Comparison of ENCODE assay signal across 34 cellular contexts in the genomic region with DNA sequence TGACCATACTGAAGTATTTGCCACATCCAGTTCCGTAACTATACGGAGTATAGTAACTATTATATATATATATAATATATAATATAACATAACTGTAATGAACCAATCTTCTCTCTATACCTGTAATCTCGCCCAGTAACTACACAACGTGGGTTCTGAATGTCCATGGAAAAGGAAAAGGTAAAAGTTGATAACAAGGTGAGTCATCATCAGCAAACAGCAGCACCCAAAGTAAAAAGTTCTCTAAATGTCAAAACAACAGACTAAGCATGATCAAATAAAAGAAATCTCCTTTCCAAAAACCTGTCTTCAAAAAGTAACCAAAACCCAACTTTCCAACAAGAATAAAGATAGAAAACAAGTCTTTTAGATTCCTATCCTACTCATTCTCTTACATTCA.
"Had no signal": no experiment of that assay in that cellular context is flagged by ENCODE, and none has a peak within 500 bp of the region (broad histone marks: within the 10 kb centered on the region; RNA-seq: fewer than 3 reads in every experiment).

No MANE protein-coding gene starts in this region.

- H3K4me3 Mint-ChIP-seq: activated CD4-positive, alpha-beta memory T cell treated with anti-CD3 and anti-CD28 coated beads for 36 hours; activated CD4-positive, alpha-beta T cell treated with anti-CD3 and anti-CD28 coated beads for 36 hours; activated CD4-positive, alpha-beta T cell treated with anti-CD3 and anti-CD28 coated beads, Interleukin-2, amount 10 ng/mL, durations not matched to agents 24 days and 14 days; activated CD8-positive, alpha-beta memory T cell treated with anti-CD3 and anti-CD28 coated beads, Interleukin-2, amount 10 ng/mL, durations not matched to agents 7 days and 5 days; activated CD8-positive, alpha-beta T cell treated with anti-CD3 and anti-CD28 coated beads, Interleukin-2, amount 10 ng/mL, durations not matched to agents 7 days and 5 days; activated naive CD4-positive, alpha-beta T cell treated with anti-CD3 and anti-CD28 coated beads for 36 hours; activated naive CD4-positive, alpha-beta T cell treated with anti-CD3 and anti-CD28 coated beads, Interleukin-2, amount 50 U/mL, for 24 hours; activated naive CD8-positive, alpha-beta T cell treated with anti-CD3 and anti-CD28 coated beads for 36 hours; activated naive CD8-positive, alpha-beta T cell treated with anti-CD3 and anti-CD28 coated beads, Interleukin-2, amount 50 U/mL, for 24 hours; activated T-helper 1 cell treated with anti-CD3 and anti-CD28 coated beads, Interleukin-12 subunit alpha, Interleukin-12 subunit beta, Interleukin-2, Interleukin-4 antibody, amounts not matched to agents 30 ng/mL and 10 ng/mL and 1 ng/mL, durations not matched to agents 14 hours and 24 hours and 36 hours; central memory CD8-positive, alpha-beta T cell; effector memory CD8-positive, alpha-beta T cell had no signal

- ATAC-seq: activated CD4-positive, alpha-beta T cell treated with anti-CD3 and anti-CD28 coated beads for 36 hours; activated CD8-positive, alpha-beta memory T cell treated with anti-CD3 and anti-CD28 coated beads, Interleukin-2, amount 10 ng/mL, durations not matched to agents 7 days and 5 days; activated CD8-positive, alpha-beta T cell treated with anti-CD3 and anti-CD28 coated beads, Interleukin-2, amount 10 ng/mL, durations not matched to agents 7 days and 5 days; activated naive CD8-positive, alpha-beta T cell treated with anti-CD3 and anti-CD28 coated beads, Interleukin-2, amount 50 U/mL, for 24 hours; body of pancreas; effector memory CD8-positive, alpha-beta T cell; gastroesophageal sphincter; heart right ventricle had no signal

- H3K36me3 ChIP-seq: adrenal gland, cardiac muscle cell, esophagus muscularis mucosa, gastroesophageal sphincter, heart right ventricle had no signal

- FAIRE-seq: colon had no signal

- H3K4me1 Mint-ChIP-seq: activated CD4-positive, alpha-beta T cell treated with anti-CD3 and anti-CD28 coated beads, Interleukin-2, amount 10 ng/mL, durations not matched to agents 24 days and 14 days; activated naive CD4-positive, alpha-beta T cell treated with anti-CD3 and anti-CD28 coated beads, Interleukin-2, amount 50 U/mL, for 24 hours; activated naive CD8-positive, alpha-beta T cell treated with anti-CD3 and anti-CD28 coated beads for 36 hours; central memory CD8-positive, alpha-beta T cell had no signal

- H3K27me3 Mint-ChIP-seq: activated CD4-positive, alpha-beta memory T cell treated with anti-CD3 and anti-CD28 coated beads for 36 hours; activated CD4-positive, alpha-beta T cell treated with anti-CD3 and anti-CD28 coated beads for 36 hours; activated naive CD4-positive, alpha-beta T cell treated with anti-CD3 and anti-CD28 coated beads, Interleukin-2, amount 50 U/mL, for 24 hours; central memory CD8-positive, alpha-beta T cell; effector memory CD8-positive, alpha-beta T cell had no signal

- H3K4me1 ChIP-seq: adrenal gland, body of pancreas, esophagus muscularis mucosa, gastroesophageal sphincter, heart right ventricle had no signal

- H3K27ac Mint-ChIP-seq: activated CD4-positive, alpha-beta memory T cell treated with anti-CD3 and anti-CD28 coated beads for 36 hours; activated CD4-positive, alpha-beta T cell treated with anti-CD3 and anti-CD28 coated beads for 36 hours; activated CD4-positive, alpha-beta T cell treated with anti-CD3 and anti-CD28 coated beads, Interleukin-2, amount 10 ng/mL, durations not matched to agents 24 days and 14 days; activated CD8-positive, alpha-beta memory T cell treated with anti-CD3 and anti-CD28 coated beads, Interleukin-2, amount 10 ng/mL, durations not matched to agents 7 days and 5 days; activated CD8-positive, alpha-beta T cell treated with anti-CD3 and anti-CD28 coated beads, Interleukin-2, amount 10 ng/mL, durations not matched to agents 7 days and 5 days; activated naive CD4-positive, alpha-beta T cell treated with anti-CD3 and anti-CD28 coated beads for 36 hours; activated naive CD4-positive, alpha-beta T cell treated with anti-CD3 and anti-CD28 coated beads, Interleukin-2, amount 50 U/mL, for 24 hours; activated naive CD8-positive, alpha-beta T cell treated with anti-CD3 and anti-CD28 coated beads for 36 hours; activated naive CD8-positive, alpha-beta T cell treated with anti-CD3 and anti-CD28 coated beads, Interleukin-2, amount 50 U/mL, for 24 hours; activated T-helper 1 cell treated with anti-CD3 and anti-CD28 coated beads, Interleukin-12 subunit alpha, Interleukin-12 subunit beta, Interleukin-2, Interleukin-4 antibody, amounts not matched to agents 30 ng/mL and 10 ng/mL and 1 ng/mL, durations not matched to agents 14 hours and 24 hours and 36 hours; activated T-helper 2 cell treated with anti-CD3 and anti-CD28 coated beads, Interferon-gamma antibody, Interleukin-2, Interleukin-4, amounts not matched to agents 10 μg/mL and 5 μg/mL and 100 μg/mL, durations not matched to agents 14 hours and 24 hours and 36 hours; effector memory CD8-positive, alpha-beta T cell had no signal

- DNase-seq: activated CD4-positive, alpha-beta memory T cell treated with anti-CD3 and anti-CD28 coated beads for 36 hours; activated CD4-positive, alpha-beta T cell treated with anti-CD3 and anti-CD28 coated beads for 36 hours; activated CD4-positive, alpha-beta T cell treated with anti-CD3 and anti-CD28 coated beads, Interleukin-2, amount 10 ng/mL, durations not matched to agents 24 days and 14 days; activated CD4-positive, CD25-positive, alpha-beta regulatory T cell; activated CD4-positive, CD25-positive, alpha-beta regulatory T cell treated with anti-CD3 and anti-CD28 coated beads, Interleukin-2, amount 50 U/mL, for 72 hours; activated CD8-positive, alpha-beta memory T cell treated with anti-CD3 and anti-CD28 coated beads, Interleukin-2, amount 10 ng/mL, durations not matched to agents 7 days and 5 days; activated CD8-positive, alpha-beta memory T cell treated with anti-CD3 and anti-CD28 coated beads, Interleukin-2, amount 50 U/mL, for 4 hours; activated CD8-positive, alpha-beta T cell treated with anti-CD3 and anti-CD28 coated beads, Interleukin-2, amount 10 ng/mL, durations not matched to agents 7 days and 5 days; activated effector memory CD4-positive, alpha-beta T cell treated with anti-CD3 and anti-CD28 coated beads, Interleukin-2, amount 50 U/mL, for 16 hours; activated naive CD4-positive, alpha-beta T cell treated with anti-CD3 and anti-CD28 coated beads for 36 hours; activated naive CD8-positive, alpha-beta T cell treated with anti-CD3 and anti-CD28 coated beads for 36 hours; activated naive CD8-positive, alpha-beta T cell treated with anti-CD3 and anti-CD28 coated beads, Interleukin-2, amount 50 U/mL, for 24 hours; activated T-cell treated with anti-CD3 and anti-CD28 coated beads, Interleukin-2, amount 50 U/mL, for 1 hour; activated T-cell treated with anti-CD3 and anti-CD28 coated beads, Interleukin-2, amount 50 U/mL, for 48 hours; adrenal gland; amygdala; aorta; body of pancreas; cortex of kidney; dermis blood vessel endothelial cell; effector CD4-positive, alpha-beta T cell; effector memory CD8-positive, alpha-beta T cell; erythroblast; foreskin melanocyte; heart right ventricle; T-helper 2 cell had no signal

- H3K36me3 Mint-ChIP-seq: activated CD4-positive, alpha-beta memory T cell treated with anti-CD3 and anti-CD28 coated beads for 36 hours; activated CD8-positive, alpha-beta memory T cell treated with anti-CD3 and anti-CD28 coated beads, Interleukin-2, amount 10 ng/mL, durations not matched to agents 7 days and 5 days; activated naive CD4-positive, alpha-beta T cell treated with anti-CD3 and anti-CD28 coated beads, Interleukin-2, amount 50 U/mL, for 24 hours; activated naive CD8-positive, alpha-beta T cell treated with anti-CD3 and anti-CD28 coated beads for 36 hours had no signal

- H3K9me3 ChIP-seq: adrenal gland, body of pancreas, esophagus muscularis mucosa, gastroesophageal sphincter, heart right ventricle had no signal

- H3K9me3 Mint-ChIP-seq: activated CD4-positive, alpha-beta memory T cell treated with anti-CD3 and anti-CD28 coated beads for 36 hours; activated CD4-positive, alpha-beta T cell treated with anti-CD3 and anti-CD28 coated beads, Interleukin-2, amount 10 ng/mL, durations not matched to agents 24 days and 14 days; activated naive CD4-positive, alpha-beta T cell treated with anti-CD3 and anti-CD28 coated beads for 36 hours; activated naive CD4-positive, alpha-beta T cell treated with anti-CD3 and anti-CD28 coated beads, Interleukin-2, amount 50 U/mL, for 24 hours; activated naive CD8-positive, alpha-beta T cell treated with anti-CD3 and anti-CD28 coated beads for 36 hours; activated naive CD8-positive, alpha-beta T cell treated with anti-CD3 and anti-CD28 coated beads, Interleukin-2, amount 50 U/mL, for 24 hours; activated T-helper 1 cell treated with anti-CD3 and anti-CD28 coated beads, Interleukin-12 subunit alpha, Interleukin-12 subunit beta, Interleukin-2, Interleukin-4 antibody, amounts not matched to agents 30 ng/mL and 10 ng/mL and 1 ng/mL, durations not matched to agents 14 hours and 24 hours and 36 hours; activated T-helper 2 cell treated with anti-CD3 and anti-CD28 coated beads, Interferon-gamma antibody, Interleukin-2, Interleukin-4, amounts not matched to agents 10 μg/mL and 5 μg/mL and 100 μg/mL, durations not matched to agents 14 hours and 24 hours and 36 hours; central memory CD8-positive, alpha-beta T cell; effector memory CD8-positive, alpha-beta T cell had no signal

- H3K4me3 ChIP-seq: adrenal gland, body of pancreas, cardiac muscle cell, esophagus muscularis mucosa, gastroesophageal sphincter, heart right ventricle had no signal

- H3K27ac ChIP-seq: adrenal gland, body of pancreas, cardiac muscle cell, esophagus muscularis mucosa, gastroesophageal sphincter, heart right ventricle had no signal

- H3K27me3 ChIP-seq: adrenal gland, body of pancreas, cardiac muscle cell, esophagus muscularis mucosa, gastroesophageal sphincter, heart right ventricle had no signal
